In genomic region chr7:99126921-99127553, GRCh38 we compare ENCODE assay signal across 13 cellular contexts. TPM values are rescaled to one million over a fixed set of nuclear protein-coding genes. Genes with fewer than 3 reads are reported as not detected.
DNase-seq lines count a peak whose midpoint lies in the region; ATAC-seq, FAIRE-seq and TF ChIP-seq lines count a peak whose summit lies in the region.
"Had no signal": no experiment of that assay in that cellular context is flagged by ENCODE, and none has a peak within 500 bp of the region (broad histone marks: within the 10 kb centered on the region; RNA-seq: fewer than 3 reads in every experiment).

No MANE protein-coding gene starts in this region.

- intact Hi-C loops in IMR-90 (cut with micrococcal nuclease) = no loop called here
- intact Hi-C loops in left ventricle myocardium superior (cut with micrococcal nuclease) = no loop called here
- intact Hi-C loops in testis (cut with DNase I; ENCODE audit: low total_unique reads) = no loop called here

- H3K23ac ChIP-seq in IMR-90 (ENCODE audit: low read depth, low read length) = no peak overlapping the region; the same call in none of the 2 replicates

- peak overlapping the region; percentile 6; the same call in 1 of the 2 replicates for H2BK20ac ChIP-seq in IMR-90 (ENCODE audit: low read depth, low read length)

- in situ Hi-C loops in IMR-90 (cut with MboI; ENCODE audit: low sequenced_read_pairs) = no loop called here

- H3K9me1 ChIP-seq in IMR-90 (ENCODE audit: insufficient read depth, low read length) = peaks cover 32% of the 10 kb centered on the region

- H4K20me1 ChIP-seq in IMR-90 (ENCODE audit: insufficient read depth, low read length) = peaks cover 74% of the 10 kb centered on the region

- FAIRE-seq in GM19239 (lab: Jason Lieb, UNC) = no peak

- H3K9ac ChIP-seq in IMR-90 (ENCODE audit: low read depth, low read length) = no peak overlapping the region
- H3K9ac ChIP-seq: KMS-11 had no signal

- H2AK9ac ChIP-seq in IMR-90 (replicated peaks; ENCODE audit: low read depth, low read length, poor library complexity) = no peak overlapping the region

- WGBS in IMR-90 (ENCODE audit: extremely low coverage in 2 of 2, insufficient read length in 1 of 2), 2 experiments = 93% methylated on average over 3 of the region's 14 CpGs; no CpG with 5 or more reads in 1 of the 2 experiments
- 63 to 68% methylated on average over 14 of the region's 14 CpGs for WGBS in testis, 2 donors

- no peak overlapping the region; the same call in 1 of the 2 replicates for H3K4me2 ChIP-seq in IMR-90 (ENCODE audit: low read depth, low read length)
- H3K4me2 ChIP-seq: KMS-11 had no signal

- DNase-seq in IMR-90 (no peak), amniotic epithelial cell (ENCODE audit: low read depth) (peak; percentile 72), left ventricle myocardium superior (no peak), testis (no peak), GM19239 (ENCODE audit: insufficient read length, low spot score) (no peak), activated T-cell treated with anti-CD3 and anti-CD28 coated beads for 4 hours (no peak), globus pallidus (ENCODE audit: low spot score) (no peak)
- no peak for DNase-seq in activated naive CD4-positive, alpha-beta T cell treated with anti-CD3 and anti-CD28 coated beads, Interleukin-2, amount 50 U/mL, for 16 hours
- DNase-seq: activated CD4-positive, alpha-beta memory T cell treated with anti-CD3 and anti-CD28 coated beads, Interleukin-2, amount 10 ng/mL, durations not matched to agents 7 days and 5 days; amniotic stem cell; DMS 273 treated with DMSO at 0.1 percent for 48 hours had no signal

- CTCF ChIA-PET in IMR-90 (lab: Yijun Ruan, JAX) = interaction anchor here (0.8 to 1.0 kb wide), 2 partner anchors 10 to 48 kb away, joined by 3 to 4 read pairs; no protein-coding TSS in a partner anchor

- H3K27me3 ChIP-seq in IMR-90 (ENCODE audit: control insufficient read depth, insufficient read depth, low read length) = no peaks in the 10 kb centered on the region
- H3K27me3 ChIP-seq in testis = no peaks in the 10 kb centered on the region
- H3K27me3 ChIP-seq: SJSA1 had no signal

- H4K91ac ChIP-seq in IMR-90 (ENCODE audit: insufficient read depth, low read depth, low read length) = peak overlapping the region; percentile 21; the same call in 1 of the 2 replicates

- H3K56ac ChIP-seq in IMR-90 (ENCODE audit: extremely low read depth, insufficient read depth, low read length) = no peak overlapping the region

- H2AFZ ChIP-seq in IMR-90 (replicated peaks; ENCODE audit: low read length, poor library complexity) = no peak overlapping the region

- H3K36me3 ChIP-seq in IMR-90 (ENCODE audit: control insufficient read depth, insufficient read depth, low read length) (no peaks in the 10 kb centered on the region), testis (ENCODE audit: low read depth, missing control alignments) (no peaks in the 10 kb centered on the region)
- H3K36me3 ChIP-seq: SJSA1 had no signal

- no peak overlapping the region; the same call in none of the 2 replicates for H3K4ac ChIP-seq in IMR-90 (ENCODE audit: low read depth, low read length)

- H3K27ac ChIP-seq in IMR-90 (ENCODE audit: insufficient read depth, low read length) (peak overlapping the region; percentile 4; the same call in 1 of the 2 replicates), testis (peak overlapping the region; percentile 21 to 76)
- H3K27ac ChIP-seq: KMS-11, SJSA1 had no signal

- H2AK5ac ChIP-seq in IMR-90 (ENCODE audit: low read depth, low read length) = peak overlapping the region; percentile 52

- no TSS peak for BruUV-seq in IMR-90 (replicated peaks; lab: Mats Ljungman, UMichigan)

- H3K4me3 ChIP-seq in IMR-90 (ENCODE audit: insufficient read depth, low read depth, low read length) (no peak overlapping the region), testis (no peak overlapping the region)
- H3K4me3 ChIP-seq: SJSA1 had no signal

- H3K4me1 ChIP-seq in IMR-90 (ENCODE audit: control insufficient read depth, insufficient read depth, low read length) = peaks cover 19% of the 10 kb centered on the region
- peaks cover 20% of the 10 kb centered on the region for H3K4me1 ChIP-seq in testis

- H3K9me3 ChIP-seq in IMR-90 (ENCODE audit: control insufficient read depth, insufficient read depth, low read length) (no peaks in the 10 kb centered on the region), testis (no peaks in the 10 kb centered on the region)
- H3K9me3 ChIP-seq: SJSA1 had no signal

- H3K79me1 ChIP-seq in IMR-90 (ENCODE audit: low read depth in 1 of 2, low read length in 2 of 2) = peaks cover 5 to 75% of the 10 kb centered on the region in 2 experiments

- H2BK120ac ChIP-seq in IMR-90 (ENCODE audit: low read depth, low read length) = no peak overlapping the region

- TF ChIP-seq RAD21 in IMR-90 (IDR thresholded peaks at IDR 0.05; ENCODE audit: low read length) = no peak

- H4K5ac ChIP-seq in IMR-90 (ENCODE audit: low read depth, low read length) = peak overlapping the region; percentile 49; the same call in 1 of the 2 replicates

- POLR2A ChIA-PET in IMR-90 (lab: Charles Lee; ENCODE audit: unreplicated experiment) = no interaction called here

- TF ChIP-seq POLR2A in IMR-90 (IDR thresholded peaks at IDR 0.05; ENCODE audit: low read depth, low read length) (no peak), testis (IDR thresholded peaks at IDR 0.05) (no peak)

- no peak overlapping the region for H2BK15ac ChIP-seq in IMR-90 (ENCODE audit: low read depth, low read length)

- H3K14ac ChIP-seq in IMR-90 (replicated peaks; ENCODE audit: low read depth, low read length) = 0 out of 2 replicates have a peak overlapping the region, but pooled peaks have one; percentile 5

- peak overlapping the region; percentile 18 for H2BK5ac ChIP-seq in IMR-90 (ENCODE audit: low read depth, low read length, poor library complexity, severe bottlenecking)

- 0 out of 4 replicates have a peak overlapping the region, but pooled peaks of 1 of the 2 experiments have one; percentile 5 for H4K8ac ChIP-seq in IMR-90 (ENCODE audit: low read depth in 2 of 2, low read length in 2 of 2)

- dilution Hi-C loops in IMR-90 (cut with HindIII; ENCODE audit: low sequenced_read_pairs, unreplicated experiment) = no loop called here

- peak overlapping the region; percentile 82 for H3K18ac ChIP-seq in IMR-90 (ENCODE audit: low read depth, low read length)

- TF ChIP-seq CTCF in IMR-90 (conservative IDR thresholded peaks at IDR 0.05; ENCODE audit: low read depth, low read length) (no peak), testis (IDR thresholded peaks at IDR 0.05) (no peak)

- ATAC-seq in IMR-90 (ENCODE audit: low read depth) = no peak
- ATAC-seq in left ventricle myocardium superior = peak; percentile 31

TF ChIP-seq in IMR-90, 13 proteins besides CTCF, POLR2A, EP300 and RAD21:
- no peak for TF ChIP-seq RCOR1 (IDR thresholded peaks at IDR 0.05; ENCODE audit: insufficient replicate concordance, low read length)
- TF ChIP-seq CEBPB (IDR thresholded peaks at IDR 0.05; ENCODE audit: low read depth, low read length) = no peak
- no peak for TF ChIP-seq MAFK (IDR thresholded peaks at IDR 0.05; ENCODE audit: low read depth, low read length)
- no peak for TF ChIP-seq CHD1 (IDR thresholded peaks at IDR 0.05; ENCODE audit: low read depth, low read length)
- TF ChIP-seq FOS (IDR thresholded peaks at IDR 0.05; ENCODE audit: low read depth, low read length) = no peak
- no peak for TF ChIP-seq SMC3 (IDR thresholded peaks at IDR 0.05; ENCODE audit: low read depth, low read length)
- no peak for TF ChIP-seq USF2 (IDR thresholded peaks at IDR 0.05; ENCODE audit: low read depth, low read length)
- TF ChIP-seq MAZ (IDR thresholded peaks at IDR 0.05; ENCODE audit: borderline replicate concordance, low read depth, low read length) = no peak
- TF ChIP-seq MXI1 (IDR thresholded peaks at IDR 0.05; ENCODE audit: borderline replicate concordance, low read depth, low read length) = no peak
- no peak for TF ChIP-seq NFE2L2 (IDR thresholded peaks at IDR 0.05; ENCODE audit: low read depth, low read length)
- no peak for TF ChIP-seq BHLHE40 (IDR thresholded peaks at IDR 0.05; ENCODE audit: low read depth, low read length)
- TF ChIP-seq RFX5 (IDR thresholded peaks at IDR 0.05; ENCODE audit: low read depth, low read length) = no peak
- no peak for TF ChIP-seq ELK1 (IDR thresholded peaks at IDR 0.05; ENCODE audit: borderline replicate concordance, low read depth, low read length)

RNA-seq across cellular contexts. Expression of gene SMURF1, which starts 16.9 kb away (rescaled TPM):
- 20.3 and 21.7 TPM in 2 replicates for total RNA-seq in IMR-90 (2012; rRNA removed)
- 13.3 and 13.4 TPM in 2 replicates for polyA plus RNA-seq in IMR-90 (2012; rRNA removed)
- polyA plus RNA-seq in IMR-90 (2012; cell fraction: cytosol; rRNA removed) = 6.4 and 8.0 TPM in 2 replicates
- 24.1 and 44.4 TPM in 2 replicates for polyA plus RNA-seq in IMR-90 (2012; cell fraction: nucleus; rRNA removed; ENCODE audit: low replicate concordance)
- total RNA-seq in left ventricle myocardium superior = 11.5 TPM
- total RNA-seq in testis = 10 to 100 TPM; 34.5 to 46.9 TPM
- polyA plus RNA-seq in testis (ENCODE audit: insufficient read depth, low read depth, low replicate concordance) = 79.5 TPM
